14 cellular contexts compared by ENCODE assay signal in the genomic region with DNA sequence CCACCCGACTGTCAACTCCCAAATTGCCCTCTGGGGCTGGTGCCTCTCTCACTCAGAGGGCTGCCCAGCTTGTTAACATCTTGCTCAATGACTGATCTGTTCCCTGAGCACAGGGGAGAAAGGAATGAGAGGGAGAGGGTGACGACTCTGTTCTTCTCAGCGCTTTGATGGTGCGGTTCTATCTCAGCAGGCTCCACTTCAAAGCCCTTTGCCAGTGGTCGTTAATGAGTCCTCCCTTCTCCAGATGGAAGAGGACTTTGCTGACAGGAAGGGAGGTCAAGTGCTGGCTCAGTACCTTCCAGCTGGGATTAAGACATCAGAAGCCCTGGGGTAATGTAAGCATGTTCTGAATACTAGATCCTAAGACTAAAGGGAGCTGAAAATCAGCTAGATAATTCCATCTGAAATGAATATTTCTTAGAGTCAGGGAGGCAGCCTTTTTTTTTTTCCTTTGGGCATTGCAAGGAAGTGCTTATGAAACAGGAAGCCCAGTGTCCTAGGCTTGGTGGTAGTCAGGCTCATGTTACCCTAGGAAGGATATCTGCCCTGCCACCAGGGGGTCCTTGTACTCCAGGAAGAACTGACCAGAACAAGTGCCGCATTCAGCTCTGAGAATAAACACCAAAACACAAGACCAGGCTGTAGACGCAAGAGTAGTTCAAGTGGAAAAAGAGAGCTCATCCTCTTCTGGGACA. TPM values are rescaled to one million over a fixed set of nuclear protein-coding genes. Genes with fewer than 3 reads are reported as not detected.
A peak's percentile ranks its signal among the peaks of the same experiment; 100 is the strongest.
DNase-seq lines count a peak whose midpoint lies in the region; ATAC-seq, FAIRE-seq and TF ChIP-seq lines count a peak whose summit lies in the region.
"Had no signal": no experiment of that assay in that cellular context is flagged by ENCODE, and none has a peak within 500 bp of the region (broad histone marks: within the 10 kb centered on the region; RNA-seq: fewer than 3 reads in every experiment).

No MANE protein-coding gene starts in this region.

- DNase-seq in DMS79 (lab: John Stamatoyannopoulos, UW) (peak; percentile 17), MM.1S (no peak), K562 (ENCODE audit: extremely low read depth in 1 of 4, low spot score in 3 of 4) (peak in 1 of 4 experiments; percentile 26), retinal pigment epithelial cell (ENCODE audit: low read depth) (no peak)
- no peak for DNase-seq in activated naive CD4-positive, alpha-beta T cell treated with anti-CD3 and anti-CD28 coated beads, Interleukin-2, amount 50 U/mL, for 16 hours
- no peak for DNase-seq in stimulated activated naive B cell treated with anti-CD40 and anti-IgM and Interleukin-4, amounts not matched to agents 10 μg/mL and 1 μg/mL and 100 μg/mL, for 72 hours
- DNase-seq in activated effector memory CD4-positive, alpha-beta T cell treated with Interleukin-2 at 50 U/mL for 16 hours, result no peak
- DNase-seq: activated T-cell treated with anti-CD3 and anti-CD28 coated beads, Interleukin-2, amount 50 U/mL, for 4 hours; naive B cell; NCI-H1436; stimulated activated CD8-positive, alpha-beta memory T cell treated with anti-CD3 and anti-CD28 coated beads, Interleukin-4, amount 100 ng/mL, for 48 hours had no signal

- H3K79me2 ChIP-seq in MM.1S (ENCODE audit: low read length) (no peaks in the 10 kb centered on the region), K562 (ENCODE audit: control insufficient read depth, insufficient read depth, low read length) (no peaks in the 10 kb centered on the region)

- in situ Hi-C loops in K562 (cut with MboI), result no loop called here

- H4K20me1 ChIP-seq in MM.1S (ENCODE audit: insufficient read depth, low read length), result no peaks in the 10 kb centered on the region
- H4K20me1 ChIP-seq in K562 (replicated peaks; ENCODE audit: control insufficient read depth, insufficient read depth, low read length), result peaks cover 14% of the 10 kb centered on the region; the same call in 1 of the 2 replicates

- ATAC-seq in K562 (peak; percentile 46; the same call in 2 of the 3 replicates), GM21723 (IDR thresholded peaks at IDR 0.05; ENCODE audit: unreplicated experiment) (no peak)
- no peak for ATAC-seq in stimulated activated naive B cell treated with anti-CD40 and anti-IgM and Interleukin-4, amounts not matched to agents 10 μg/mL and 1 μg/mL and 100 μg/mL, for 72 hours (replicated peaks)
- ATAC-seq: activated T-cell treated with anti-CD3 and anti-CD28 coated beads, Interleukin-2, amount 50 U/mL, for 4 hours had no signal

- H3K27me3 ChIP-seq in MM.1S (replicated peaks; ENCODE audit: insufficient read depth, low read length) (0 out of 2 replicates have a peak, but pooled peaks cover 6% of the 10 kb centered on the region), K562 (ENCODE audit: control insufficient read depth in 2 of 2, insufficient read depth in 2 of 2, low read length in 2 of 2) (peaks cover 51 to 82% of the 10 kb centered on the region in 2 experiments)

- peak in 1 of 2 experiments; percentile 51; a peak in 2 of 4 replicates for TF ChIP-seq RAD21 in K562 (CRISPR knock-in tag; conservative IDR thresholded peaks at IDR 0.05 in 1 of 2, IDR thresholded peaks at IDR 0.05 in 1 of 2)

- H2AFZ ChIP-seq in MM.1S (ENCODE audit: low read length) (no peak overlapping the region), K562 (ENCODE audit: low read depth, low read length) (no peak overlapping the region)

- 9% methylated on average over 7 of the region's 7 CpGs for WGBS in K562 (ENCODE audit: insufficient coverage, low coverage, missing lambda C conversion rate)

- TF ChIP-seq CTCF in MM.1S (IDR thresholded peaks at IDR 0.05; ENCODE audit: low read length) (0 out of 2 replicates have a peak, but pooled peaks have one; percentile 12), K562 (IDR thresholded peaks at IDR 0.05 in 2 of 3, conservative IDR thresholded peaks at IDR 0.05 in 1 of 3; ENCODE audit: insufficient read depth in 2 of 3, low read depth in 1 of 3, low read length in 3 of 3) (peak; percentile 31 to 39 (median 32); a peak in 5 of 6 replicates), retinal pigment epithelial cell (conservative IDR thresholded peaks at IDR 0.05; ENCODE audit: low read depth, low read length) (peak; percentile 14)

- peaks cover 13 to 29% of the 10 kb centered on the region in 2 donors for H3K27me3 Mint-ChIP-seq in stimulated activated naive B cell treated with anti-CD40 and anti-IgM and Interleukin-4, amounts not matched to agents 10 μg/mL and 1 μg/mL and 100 μg/mL, for 72 hours

- H3K9me1 ChIP-seq in K562 (ENCODE audit: control insufficient read depth, insufficient read depth, low read length), result no peaks in the 10 kb centered on the region

- H3K27ac Mint-ChIP-seq in stimulated activated naive B cell treated with anti-CD40 and anti-IgM and Interleukin-4, amounts not matched to agents 10 μg/mL and 1 μg/mL and 100 μg/mL, for 72 hours, result no peak overlapping the region

- no peaks in the 10 kb centered on the region for H3K9me3 ChIP-seq in MM.1S (replicated peaks; ENCODE audit: insufficient read depth, low read length)
- H3K9me3 ChIP-seq in K562 (replicated peaks; ENCODE audit: control insufficient read depth, insufficient read depth, low read depth, low read length), result no peaks in the 10 kb centered on the region

- no TSS peak for BruUV-seq in K562 (replicated peaks; lab: Mats Ljungman, UMichigan)

- no peaks in the 10 kb centered on the region for H3K9me2 ChIP-seq in MM.1S (replicated peaks; ENCODE audit: insufficient read depth, low read length)

- no peak overlapping the region for H3K27ac ChIP-seq in MM.1S (ENCODE audit: low read length)
- H3K27ac ChIP-seq in K562 (ENCODE audit: extremely low read depth, low read depth, low read length), result no peak overlapping the region
- H3K27ac ChIP-seq: epithelial cell of prostate, RWPE1 had no signal

- H3K36me3 ChIP-seq in MM.1S (replicated peaks; ENCODE audit: insufficient read depth, low read length) (no peaks in the 10 kb centered on the region), K562 (ENCODE audit: control insufficient read depth, insufficient read depth, low read length) (no peaks in the 10 kb centered on the region)

- CTCF ChIA-PET in K562 (lab: Yijun Ruan, JAX; ENCODE audit: low intra/inter-chr PET ratio), result no interaction called here

- peaks cover 23 to 28% of the 10 kb centered on the region in 2 donors for H3K4me1 Mint-ChIP-seq in stimulated activated naive B cell treated with anti-CD40 and anti-IgM and Interleukin-4, amounts not matched to agents 10 μg/mL and 1 μg/mL and 100 μg/mL, for 72 hours

- no peaks in the 10 kb centered on the region for H3F3A ChIP-seq in MM.1S (ENCODE audit: insufficient read depth, low read length)

- POLR2A ChIA-PET in K562 (lab: Yijun Ruan, JAX), result interaction anchor here (0.5 to 1.5 kb wide), 3 partner anchors 9 to 633 kb away, joined by 3 to 6 read pairs (median 5); no protein-coding TSS in a partner anchor

- TF ChIP-seq EP300 in K562 (IDR thresholded peaks at IDR 0.05; ENCODE audit: low read length), result no peak

- H3K4me3 ChIP-seq in MM.1S (ENCODE audit: low read length) (no peak overlapping the region), K562 (no peak overlapping the region), retinal pigment epithelial cell (ENCODE audit: low read length) (no peak overlapping the region)

- peak; percentile 44 for FAIRE-seq in K562 (lab: Jason Lieb, UNC)

- peaks cover 2 to 4% of the 10 kb centered on the region in 2 donors for H3K36me3 Mint-ChIP-seq in stimulated activated naive B cell treated with anti-CD40 and anti-IgM and Interleukin-4, amounts not matched to agents 10 μg/mL and 1 μg/mL and 100 μg/mL, for 72 hours
- H3K36me3 Mint-ChIP-seq: naive B cell had no signal

- intact Hi-C loops in K562 (cut with micrococcal nuclease), result loop anchor here (2.0 kb wide), 1 partner anchor 71 kb away; no protein-coding TSS in a partner anchor

- no peak overlapping the region for H3K4me2 ChIP-seq in MM.1S (ENCODE audit: low read depth, low read length)
- no peak overlapping the region for H3K4me2 ChIP-seq in K562 (ENCODE audit: insufficient read depth, low read length)

- H3K9ac ChIP-seq in MM.1S (ENCODE audit: low read length) (no peak overlapping the region), K562 (ENCODE audit: insufficient read depth in 1 of 2, low read depth in 2 of 2, low read length in 2 of 2) (no peak overlapping the region)

- TF ChIP-seq POLR2A in K562 (conservative IDR thresholded peaks at IDR 0.05), result no peak

- H3K4me3 Mint-ChIP-seq in stimulated activated naive B cell treated with anti-CD40 and anti-IgM and Interleukin-4, amounts not matched to agents 10 μg/mL and 1 μg/mL and 100 μg/mL, for 72 hours, result no peak overlapping the region
- H3K4me3 Mint-ChIP-seq: activated T-cell treated with anti-CD3 and anti-CD28 coated beads, Interleukin-2, amount 50 U/mL, for 4 hours had no signal

- H3K4me1 ChIP-seq in MM.1S (ENCODE audit: low read length), result no peaks in the 10 kb centered on the region
- peaks cover 0 to 4% of the 10 kb centered on the region in 2 experiments; a peak in 3 of 5 replicates for H3K4me1 ChIP-seq in K562 (replicated peaks in 1 of 2; ENCODE audit: control insufficient read depth in 2 of 2, insufficient read depth in 2 of 2, low read length in 2 of 2)

- H3K9me3 Mint-ChIP-seq in stimulated activated naive B cell treated with anti-CD40 and anti-IgM and Interleukin-4, amounts not matched to agents 10 μg/mL and 1 μg/mL and 100 μg/mL, for 72 hours, result no peaks in the 10 kb centered on the region
- H3K9me3 Mint-ChIP-seq: activated T-cell treated with anti-CD3 and anti-CD28 coated beads, Interleukin-2, amount 50 U/mL, for 4 hours had no signal

RNA-seq across cellular contexts. Expression of a gene that starts 4.7 kb away (rescaled TPM):
- total RNA-seq in K562 (2011; cell fraction: chromatin; rRNA removed; ENCODE audit: low replicate concordance), result not detected in 2 replicates
- not detected in 2 replicates for total RNA-seq in K562 (2011; cell fraction: nucleolus; rRNA removed)
- not detected in 2 replicates for total RNA-seq in K562 (2011; cell fraction: nucleoplasm; rRNA removed)
- total RNA-seq in K562 (2014; rRNA removed) (not detected in 2 replicates), K562 (2014; rRNA removed; fragmentation: Illumina TruSeq; extraction: Trizol) (not detected in 2 replicates), K562 (2015; rRNA removed; fragmentation: Illumina TruSeq; extraction: Trizol) (not detected in 2 replicates), K562 (2021) (0.13 and 0.20 TPM in 2 replicates)
- polyA plus RNA-seq in K562 (2011; rRNA removed) (0.03 TPM in 1 of 2 replicates, not detected in the other), K562 (2014; fragmentation: Illumina TruSeq; extraction: Trizol) (not detected in 2 replicates), K562 (2014; fragmentation: Nextera tagmentation; extraction: Ambion mirVana) (under 1 TPM in 1 of 2 experiments, not detected in 1; 0.03 TPM), K562 (2014; rRNA removed) (not detected in 2 replicates)
- polyA plus RNA-seq in K562 (2011; cell fraction: cytosol; rRNA removed), result 0.01 and 0.04 TPM in 2 replicates
- polyA plus RNA-seq in K562 (2011; cell fraction: nucleus; rRNA removed), result not detected in 2 replicates
- polyA plus RNA-seq in K562 (2012), result 0.30 TPM in 1 of 2 replicates, not detected in the other
- polyA minus RNA-seq in K562 (2011; rRNA and poly(A)+ RNA removed), result not detected in 2 replicates
- not detected in 2 replicates for polyA minus RNA-seq in K562 (2011; cell fraction: cytosol; rRNA and poly(A)+ RNA removed)
- not detected in 2 replicates for polyA minus RNA-seq in K562 (2011; cell fraction: nucleus; rRNA and poly(A)+ RNA removed)

RNA-seq across cellular contexts. Expression of a gene that starts 40.9 kb away (rescaled TPM):
- 20.8 and 48.4 TPM in 2 replicates for total RNA-seq in K562 (2011; cell fraction: chromatin; rRNA removed; ENCODE audit: low replicate concordance)
- 32.6 and 48.7 TPM in 2 replicates for total RNA-seq in K562 (2011; cell fraction: nucleolus; rRNA removed)
- 41.1 and 65.7 TPM in 2 replicates for total RNA-seq in K562 (2011; cell fraction: nucleoplasm; rRNA removed)
- total RNA-seq in K562 (2014; rRNA removed) (8.7 and 11.3 TPM in 2 replicates), K562 (2014; rRNA removed; fragmentation: Illumina TruSeq; extraction: Trizol) (5.8 and 7.2 TPM in 2 replicates), K562 (2015; rRNA removed; fragmentation: Illumina TruSeq; extraction: Trizol) (2.6 and 2.9 TPM in 2 replicates), K562 (2021) (9.6 and 11.5 TPM in 2 replicates)
- polyA plus RNA-seq in K562 (2011; rRNA removed) (29.7 and 41.9 TPM in 2 replicates), K562 (2014; fragmentation: Illumina TruSeq; extraction: Trizol) (9.4 and 12.2 TPM in 2 replicates), K562 (2014; fragmentation: Nextera tagmentation; extraction: Ambion mirVana) (1 to 10 TPM; 2.3 to 3.8 TPM), K562 (2014; rRNA removed) (10.1 and 12.7 TPM in 2 replicates)
- 33.8 and 79.9 TPM in 2 replicates for polyA plus RNA-seq in K562 (2011; cell fraction: cytosol; rRNA removed)
- 25.8 and 51.6 TPM in 2 replicates for polyA plus RNA-seq in K562 (2011; cell fraction: nucleus; rRNA removed)
- 6.2 and 11.0 TPM in 2 replicates for polyA plus RNA-seq in K562 (2012)
- polyA minus RNA-seq in K562 (2011; rRNA and poly(A)+ RNA removed), result 18.7 and 24.3 TPM in 2 replicates
- polyA minus RNA-seq in K562 (2011; cell fraction: cytosol; rRNA and poly(A)+ RNA removed), result 12.4 and 25.9 TPM in 2 replicates
- polyA minus RNA-seq in K562 (2011; cell fraction: nucleus; rRNA and poly(A)+ RNA removed), result 23.1 and 23.3 TPM in 2 replicates
